ENCODE assay signal across 7 cellular contexts in the genomic region with DNA sequence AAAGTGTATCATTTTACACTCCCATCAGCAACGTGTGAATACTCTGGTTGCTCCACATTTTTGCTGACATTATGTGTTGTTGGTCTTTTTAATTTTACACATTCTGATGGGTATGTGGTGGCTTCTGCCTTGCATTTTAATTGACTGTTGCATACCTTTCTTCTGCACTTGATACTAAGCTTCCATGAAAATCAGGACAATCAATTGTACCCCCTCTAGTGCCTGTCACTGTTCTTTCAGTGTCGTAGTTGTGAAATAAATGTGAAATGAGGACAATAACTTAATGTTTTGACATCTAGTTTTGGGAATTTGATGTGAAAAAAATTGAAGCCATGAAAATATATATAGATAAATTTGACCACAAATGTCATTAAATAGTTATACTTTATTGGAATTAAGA.
"Had no signal": no experiment of that assay in that cellular context is flagged by ENCODE, and none has a peak within 500 bp of the region (broad histone marks: within the 10 kb centered on the region; RNA-seq: fewer than 3 reads in every experiment).

No MANE protein-coding gene starts in this region.

- FAIRE-seq: H1, H54, HTR-8/SVneo had no signal

- DNase-seq: H9, HCEC 1CT, KBM-7 had no signal

- H2AFZ ChIP-seq: GM23338 had no signal

- ATAC-seq: GM23338 had no signal

- H3K4me3 ChIP-seq: GM23338 had no signal

- H3K4me2 ChIP-seq: GM23338 had no signal
